In the genomic region with DNA sequence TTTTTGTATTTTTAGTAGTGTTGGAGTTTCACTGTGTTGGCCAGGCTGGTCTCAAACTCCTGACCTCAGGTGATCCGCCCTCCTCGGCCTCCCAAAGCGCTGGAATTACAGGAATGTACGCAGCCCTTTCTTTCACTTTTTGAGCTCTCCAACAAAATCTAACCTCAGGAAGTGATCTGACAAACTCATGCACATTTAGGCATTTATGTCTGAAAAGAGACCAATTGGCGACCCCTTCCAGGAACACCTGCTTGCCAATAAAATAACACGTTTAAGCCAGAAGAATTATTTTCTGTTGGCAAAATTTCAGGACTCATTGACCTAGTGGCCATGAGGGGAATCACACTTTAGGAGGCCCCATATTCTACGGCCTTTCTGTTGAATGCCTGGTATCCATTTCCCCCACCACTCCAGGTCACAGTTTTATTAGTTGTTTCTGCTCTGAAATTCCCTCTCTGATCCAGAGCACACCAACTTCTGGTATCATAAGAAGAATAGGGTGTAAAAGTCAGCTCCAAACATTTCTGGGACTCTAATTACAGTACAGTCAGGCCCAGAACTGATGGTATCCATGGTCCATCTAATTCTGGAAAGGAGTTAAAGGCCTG, we compare ENCODE assay signal across 9 cellular contexts.
DNase-seq lines count a peak whose midpoint lies in the region; ATAC-seq and TF ChIP-seq lines count a peak whose summit lies in the region.
"Had no signal": no experiment of that assay in that cellular context is flagged by ENCODE, and none has a peak within 500 bp of the region (broad histone marks: within the 10 kb centered on the region; RNA-seq: fewer than 3 reads in every experiment).

No MANE protein-coding gene starts in this region.

- no peaks in the 10 kb centered on the region for H4K20me1 ChIP-seq in PC-9 (ENCODE audit: insufficient read depth)

- peaks cover 6% of the 10 kb centered on the region for H3K36me3 Mint-ChIP-seq in stimulated activated memory B cell treated with anti-CD40 and anti-IgM and Interleukin-4, amounts not matched to agents 10 μg/mL and 1 μg/mL and 100 μg/mL, for 72 hours

- 0 out of 2 replicates have a peak, but pooled peaks cover 4% of the 10 kb centered on the region for H3K4me1 ChIP-seq in PC-9 (replicated peaks; ENCODE audit: insufficient read depth)

- POLR2A ChIA-PET in PC-9 (lab: Charles Lee; ENCODE audit: unreplicated experiment): interaction anchor here (1.3 kb wide), 1 partner anchor 80 kb away, joined by 12 read pairs; no protein-coding TSS in a partner anchor

- no peak overlapping the region for H3K27ac Mint-ChIP-seq in stimulated activated memory B cell treated with anti-CD40 and anti-IgM and Interleukin-4, amounts not matched to agents 10 μg/mL and 1 μg/mL and 100 μg/mL, for 72 hours
- H3K27ac Mint-ChIP-seq: activated B cell treated with CpG ODN at 0.5 μM for 24 hours had no signal

- H3K9me3 ChIP-seq in PC-9 (ENCODE audit: insufficient read depth, low read depth): no peaks in the 10 kb centered on the region

- CTCF ChIA-PET in PC-9 (lab: Charles Lee): interaction anchor here (0.6 to 1.5 kb wide), 5 partner anchors 11 to 202 kb away, joined by 3 to 19 read pairs (median 4); no protein-coding TSS in a partner anchor

- H3K36me3 ChIP-seq in PC-9 (ENCODE audit: low read depth): no peaks in the 10 kb centered on the region

- DNase-seq in PC-9 (peak in 1 of 2 experiments; percentile 38), fibroblast of the conjunctiva (ENCODE audit: low read depth) (peak; percentile 2), retinal pigment epithelial cell (ENCODE audit: low read depth) (peak; percentile 73), middle frontal gyrus (ENCODE audit: extremely low spot score, low spot score) (no peak)
- DNase-seq: activated B cell treated with CpG ODN at 0.5 μM for 24 hours; stimulated activated CD4-positive, alpha-beta T cell treated with anti-CD3 and anti-CD28 coated beads, Interleukin-15, amount 100 ng/mL, for 24 hours had no signal

- H3K4me2 ChIP-seq in PC-9: peak overlapping the region; percentile 16; the same call in 1 of the 2 replicates

- no peak overlapping the region for H2AFZ ChIP-seq in PC-9

- H3K4me1 Mint-ChIP-seq in stimulated activated memory B cell treated with anti-CD40 and anti-IgM and Interleukin-4, amounts not matched to agents 10 μg/mL and 1 μg/mL and 100 μg/mL, for 72 hours: no peaks in the 10 kb centered on the region
- H3K4me1 Mint-ChIP-seq: activated B cell treated with CpG ODN at 0.5 μM for 24 hours had no signal

- no peaks in the 10 kb centered on the region for H3K79me2 ChIP-seq in PC-9 (ENCODE audit: low read depth)

- no peaks in the 10 kb centered on the region for H3K9me2 ChIP-seq in PC-9 (ENCODE audit: insufficient read depth)

- H3K9me3 Mint-ChIP-seq in stimulated activated memory B cell treated with anti-CD40 and anti-IgM and Interleukin-4, amounts not matched to agents 10 μg/mL and 1 μg/mL and 100 μg/mL, for 72 hours: no peaks in the 10 kb centered on the region

- no peak overlapping the region for H3K27ac ChIP-seq in PC-9

- H3K27me3 Mint-ChIP-seq in stimulated activated memory B cell treated with anti-CD40 and anti-IgM and Interleukin-4, amounts not matched to agents 10 μg/mL and 1 μg/mL and 100 μg/mL, for 72 hours: peaks cover 28% of the 10 kb centered on the region

- intact Hi-C loops in PC-9 (cut with micrococcal nuclease; ENCODE audit: unreplicated experiment): loop anchor here (5.0 kb wide), 1 partner anchor 199 kb away; no protein-coding TSS in a partner anchor

- TF ChIP-seq CTCF in GM12875 (IDR thresholded peaks at IDR 0.05; ENCODE audit: borderline replicate concordance, insufficient read depth, low read depth, low read length) (peak; percentile 38; the same call in 1 of the 2 replicates), PC-9 (conservative IDR thresholded peaks at IDR 0.05) (peak; percentile 59), retinal pigment epithelial cell (conservative IDR thresholded peaks at IDR 0.05; ENCODE audit: low read depth, low read length) (peak; percentile 76)

- H3K27me3 ChIP-seq in PC-9 (ENCODE audit: insufficient read depth, low read depth): peaks cover 25% of the 10 kb centered on the region

- no TSS peak for BruUV-seq in PC-9 (replicated peaks; lab: Mats Ljungman, UMichigan)

- no peak overlapping the region for H3K4me3 Mint-ChIP-seq in stimulated activated memory B cell treated with anti-CD40 and anti-IgM and Interleukin-4, amounts not matched to agents 10 μg/mL and 1 μg/mL and 100 μg/mL, for 72 hours
- H3K4me3 Mint-ChIP-seq: activated B cell treated with CpG ODN at 0.5 μM for 24 hours had no signal

- ATAC-seq in stimulated activated memory B cell treated with anti-CD40 and anti-IgM and Interleukin-4, amounts not matched to agents 10 μg/mL and 1 μg/mL and 100 μg/mL, for 72 hours: no peak
- no peak for ATAC-seq in HG03139 (IDR thresholded peaks at IDR 0.05; ENCODE audit: unreplicated experiment)

- no peaks in the 10 kb centered on the region for H3F3A ChIP-seq in PC-9 (ENCODE audit: insufficient read depth, low read depth)

- H3K4me3 ChIP-seq in GM12875 (ENCODE audit: low read depth, low read length): no peak overlapping the region
- H3K4me3 ChIP-seq in PC-9: no peak overlapping the region
- no peak overlapping the region for H3K4me3 ChIP-seq in retinal pigment epithelial cell (ENCODE audit: low read length)
